ENCODE assay signal across 8 cellular contexts in genomic region chr9:33817327-33818166, GRCh38. TPM values are rescaled to one million over a fixed set of nuclear protein-coding genes. Genes with fewer than 3 reads are reported as not detected.
A peak's percentile ranks its signal among the peaks of the same experiment; 100 is the strongest.
DNase-seq lines count a peak whose midpoint lies in the region; ATAC-seq, FAIRE-seq and TF ChIP-seq lines count a peak whose summit lies in the region.

No MANE protein-coding gene starts in this region.

- H3K4me3 ChIP-seq in GM06990 (replicated peaks; ENCODE audit: low read depth, low read length): peak overlapping the region; percentile 86
- H3K4me3 ChIP-seq in Loucy (ENCODE audit: low read length, poor library complexity, severe bottlenecking): peak overlapping the region; percentile 89
- H3K4me3 ChIP-seq in WI38 (ENCODE audit: low read depth, low read length): peak overlapping the region; percentile 73
- H3K4me3 ChIP-seq in bronchial epithelial cell (ENCODE audit: low read depth, low read length): peak overlapping the region; percentile 86

- no peaks in the 10 kb centered on the region for H3K9me3 ChIP-seq in Loucy (ENCODE audit: insufficient read depth, low read depth, low read length)

- peak overlapping the region; percentile 72 for H2AFZ ChIP-seq in Loucy (ENCODE audit: low read length)

- peaks cover 43% of the 10 kb centered on the region for H3K4me1 ChIP-seq in Loucy (ENCODE audit: insufficient read depth, low read length, poor library complexity, severe bottlenecking)

- H3K27me3 ChIP-seq in GM06990 (replicated peaks; ENCODE audit: control insufficient read depth, insufficient read depth, low read length) (no peaks in the 10 kb centered on the region), Loucy (ENCODE audit: insufficient read depth, low read length, poor library complexity, severe bottlenecking) (no peaks in the 10 kb centered on the region), bronchial epithelial cell (ENCODE audit: control insufficient read depth, insufficient read depth, low read length) (no peaks in the 10 kb centered on the region)

- no peak for TF ChIP-seq CTCF in GM06990 (IDR thresholded peaks at IDR 0.05; ENCODE audit: insufficient read depth, low read length, poor library complexity, severe bottlenecking)
- TF ChIP-seq CTCF in Loucy (conservative IDR thresholded peaks at IDR 0.05; ENCODE audit: low read length): peak; percentile 28; the same call in 1 of the 2 replicates
- TF ChIP-seq CTCF in WI38 (IDR thresholded peaks at IDR 0.05; ENCODE audit: low read depth, low read length): 0 out of 2 replicates have a peak, but pooled peaks have one; percentile 16
- TF ChIP-seq CTCF in bronchial epithelial cell (IDR thresholded peaks at IDR 0.05; ENCODE audit: insufficient read depth, low read length, severe bottlenecking): peak; percentile 20

- no peak for FAIRE-seq in bronchial epithelial cell (lab: Jason Lieb, UNC)

- peaks cover 42% of the 10 kb centered on the region for H4K20me1 ChIP-seq in Loucy (ENCODE audit: insufficient read depth, low read length, poor library complexity, severe bottlenecking)

- peak; percentile 15 for ATAC-seq in GM21825 (IDR thresholded peaks at IDR 0.05; ENCODE audit: unreplicated experiment)
- no peak for ATAC-seq in HG03097 (IDR thresholded peaks at IDR 0.05; ENCODE audit: low FRiP score, unreplicated experiment)

- H3K4me2 ChIP-seq in Loucy (ENCODE audit: low read depth, low read length, poor library complexity, severe bottlenecking): no peak overlapping the region

- H3K9me2 ChIP-seq in Loucy (replicated peaks; ENCODE audit: low read depth, low read length): no peaks in the 10 kb centered on the region

- H3K79me2 ChIP-seq in Loucy (ENCODE audit: insufficient read depth, low read length): peaks cover 65% of the 10 kb centered on the region

- no peaks in the 10 kb centered on the region; the same call in 1 of the 2 replicates for H3K36me3 ChIP-seq in GM06990 (ENCODE audit: control insufficient read depth, insufficient read depth, low read length)
- no peaks in the 10 kb centered on the region for H3K36me3 ChIP-seq in Loucy (ENCODE audit: insufficient read depth, low read length)
- no peaks in the 10 kb centered on the region for H3K36me3 ChIP-seq in bronchial epithelial cell (ENCODE audit: control insufficient read depth, insufficient read depth, low read length)

- DNase-seq in GM06990 (ENCODE audit: extremely low read depth, insufficient read length) (peak; percentile 79), bronchial epithelial cell (ENCODE audit: low read depth) (peak; percentile 38), iris pigment epithelial cell (ENCODE audit: low read depth) (peak; percentile 76)
- peak; percentile 12 to 47 for DNase-seq in stimulated activated CD4-positive, alpha-beta T cell treated with anti-CD3 and anti-CD28 coated beads, Interleukin-12 subunit alpha, Interleukin-12 subunit beta, amount 100 ng/mL, for 24 hours (ENCODE audit: low read depth in 2 of 2)

- H3K9ac ChIP-seq in Loucy (ENCODE audit: low read depth, low read length, poor library complexity, severe bottlenecking): peak overlapping the region; percentile 86

- H3F3A ChIP-seq in Loucy (ENCODE audit: low read depth): no peaks in the 10 kb centered on the region; the same call in 1 of the 2 replicates

RNA-seq across cellular contexts. Expression of gene UBE2R2, which starts 0.6 kb away (rescaled TPM):
- total RNA-seq in bronchial epithelial cell: 14.0 and 17.0 TPM in 2 replicates

RNA-seq across cellular contexts. Expression of gene PRSS3, which starts 22.2 kb away (rescaled TPM):
- total RNA-seq in bronchial epithelial cell: 69.6 and 95.6 TPM in 2 replicates
